1 cellular context compared by ENCODE assay signal in the genomic region with DNA sequence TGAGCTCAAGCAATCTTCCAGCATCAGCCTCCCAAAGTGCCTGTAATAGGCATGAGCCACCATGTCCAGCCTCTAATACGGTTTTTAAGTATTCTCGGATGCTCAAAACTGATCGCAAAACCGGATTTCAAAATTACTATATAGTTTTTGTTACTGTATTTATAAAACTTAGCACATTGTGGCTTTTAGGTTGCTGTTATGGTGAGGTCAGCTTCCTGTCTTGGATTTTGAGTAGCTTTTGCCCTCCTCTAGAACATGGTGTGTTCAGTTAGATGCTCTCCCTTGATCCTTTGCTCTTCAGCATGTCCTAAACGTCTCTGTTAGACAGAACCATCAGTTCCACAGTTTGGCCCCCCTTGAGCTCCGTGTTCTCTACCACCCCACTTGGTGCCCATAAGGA.
TF ChIP-seq lines count a peak whose summit lies in the region.

No MANE protein-coding gene starts in this region.

TF ChIP-seq in IMR-90, 13 proteins besides CTCF, POLR2A, EP300 and RAD21 (continued from another document):
- TF ChIP-seq USF2 (IDR thresholded peaks at IDR 0.05; ENCODE audit: low read depth, low read length) (no peak), BHLHE40 (IDR thresholded peaks at IDR 0.05; ENCODE audit: low read depth, low read length) (no peak), NFE2L2 (IDR thresholded peaks at IDR 0.05; ENCODE audit: low read depth, low read length) (no peak), FOS (IDR thresholded peaks at IDR 0.05; ENCODE audit: low read depth, low read length) (no peak), CHD1 (IDR thresholded peaks at IDR 0.05; ENCODE audit: low read depth, low read length) (no peak)
